ENCODE assay signal across 16 cellular contexts in genomic region chr6:167858842-167859520, GRCh38. TPM values are rescaled to one million over a fixed set of nuclear protein-coding genes. Genes with fewer than 3 reads are reported as not detected.
A peak's percentile ranks its signal among the peaks of the same experiment; 100 is the strongest.
DNase-seq lines count a peak whose midpoint lies in the region; ATAC-seq and TF ChIP-seq lines count a peak whose summit lies in the region.
"Had no signal": no experiment of that assay in that cellular context is flagged by ENCODE, and none has a peak within 500 bp of the region (broad histone marks: within the 10 kb centered on the region; RNA-seq: fewer than 3 reads in every experiment).

No MANE protein-coding gene starts in this region.

- TF ChIP-seq EP300 in sigmoid colon (IDR thresholded peaks at IDR 0.05) = no peak

- DNase-seq in body of pancreas (no peak), sigmoid colon (no peak), NCI-H2107 treated with DMSO at 0.1 percent for 48 hours (lab: John Stamatoyannopoulos, UW; ENCODE audit: unreplicated experiment) (no peak), NCI-H2227 treated with DMSO at 0.1 percent for 48 hours (lab: John Stamatoyannopoulos, UW) (no peak)
- no peak for DNase-seq in activated CD4-positive, alpha-beta memory T cell treated with anti-CD3 and anti-CD28 coated beads, Interleukin-2, amount 10 ng/mL, durations not matched to agents 7 days and 5 days
- DNase-seq: activated CD8-positive, alpha-beta memory T cell treated with anti-CD3 and anti-CD28 coated beads for 24 hours; DMS153; NCI-H1092; NCI-H2171; occipital lobe had no signal

- peaks cover 27% of the 10 kb centered on the region for H3K4me1 Mint-ChIP-seq in activated CD4-positive, alpha-beta memory T cell treated with anti-CD3 and anti-CD28 coated beads, Interleukin-2, amount 10 ng/mL, durations not matched to agents 7 days and 5 days

- H3K9me3 Mint-ChIP-seq in activated CD4-positive, alpha-beta memory T cell treated with anti-CD3 and anti-CD28 coated beads, Interleukin-2, amount 10 ng/mL, durations not matched to agents 7 days and 5 days = no peaks in the 10 kb centered on the region
- H3K9me3 Mint-ChIP-seq: stimulated activated naive CD8-positive, alpha-beta T cell treated with anti-CD3 and anti-CD28 coated beads, Interleukin-15, Interleukin-2, amounts not matched to agents 100 ng/mL and 50 ng/mL, for 24 hours had no signal

- H3K9me3 ChIP-seq in HUES6 (ENCODE audit: control insufficient read depth, insufficient read depth, low read depth, low read length) = no peaks in the 10 kb centered on the region
- no peaks in the 10 kb centered on the region for H3K9me3 ChIP-seq in body of pancreas
- no peaks in the 10 kb centered on the region for H3K9me3 ChIP-seq in liver (ENCODE audit: control insufficient read depth in 4 of 4, low read length in 3 of 4)
- no peaks in the 10 kb centered on the region for H3K9me3 ChIP-seq in sigmoid colon
- H3K9me3 ChIP-seq: ascending aorta had no signal

- WGBS in body of pancreas, 2 donors = 46 to 47% methylated on average over 7 of the region's 7 CpGs
- 47% methylated on average over 7 of the region's 7 CpGs for WGBS in liver
- 35 to 62% methylated on average over 7 of the region's 7 CpGs for WGBS in sigmoid colon, 2 donors

- H3K9ac ChIP-seq in HUES6 (ENCODE audit: low read length) = no peak overlapping the region
- H3K9ac ChIP-seq in liver (ENCODE audit: low read depth in 1 of 2, low read length in 2 of 2) = no peak overlapping the region
- H3K9ac ChIP-seq: BLaER1 had no signal

- ATAC-seq in body of pancreas (no peak), HG03439 (IDR thresholded peaks at IDR 0.05; ENCODE audit: unreplicated experiment) (no peak)

- H3K27me3 ChIP-seq in HUES6 (ENCODE audit: control insufficient read depth, insufficient read depth, low read length) (no peaks in the 10 kb centered on the region), body of pancreas (no peaks in the 10 kb centered on the region), liver (ENCODE audit: control insufficient read depth in 4 of 4, insufficient read depth in 4 of 4, low read length in 3 of 4) (no peaks in the 10 kb centered on the region), sigmoid colon (no peaks in the 10 kb centered on the region)
- H3K27me3 ChIP-seq: ascending aorta, BLaER1 had no signal

- intact Hi-C loops in body of pancreas (cut with DNase I) = no loop called here
- intact Hi-C loops in sigmoid colon (cut with DNase I) = no loop called here

- POLR2A ChIA-PET in activated CD4-positive, alpha-beta memory T cell treated with anti-CD3 and anti-CD28 coated beads, Interleukin-2, amount 10 ng/mL, durations not matched to agents 7 days and 5 days (lab: Charles Lee) = no interaction called here

- TF ChIP-seq CTCF in body of pancreas (IDR thresholded peaks at IDR 0.05) (no peak), liver (IDR thresholded peaks at IDR 0.05; ENCODE audit: low read depth, low read length, missing input control) (no peak), sigmoid colon (IDR thresholded peaks at IDR 0.05) (no peak)

- H3K27ac ChIP-seq in HUES6 (ENCODE audit: low read depth, low read length) (peak overlapping the region; percentile 70; the same call in 1 of the 2 replicates), body of pancreas (peak overlapping the region; percentile 15 to 52 (median 20)), liver (ENCODE audit: low read depth in 1 of 2, low read length in 2 of 2) (peak overlapping the region; percentile 48 to 59), sigmoid colon (peak overlapping the region in 3 of 4 donors; percentile 65 to 84 (median 75))
- H3K27ac ChIP-seq: ascending aorta, BLaER1 had no signal

- no peak overlapping the region for H3K4me3 Mint-ChIP-seq in activated CD4-positive, alpha-beta memory T cell treated with anti-CD3 and anti-CD28 coated beads, Interleukin-2, amount 10 ng/mL, durations not matched to agents 7 days and 5 days
- H3K4me3 Mint-ChIP-seq: stimulated activated naive CD8-positive, alpha-beta T cell treated with anti-CD3 and anti-CD28 coated beads, Interleukin-15, Interleukin-2, amounts not matched to agents 100 ng/mL and 50 ng/mL, for 24 hours had no signal

- no peaks in the 10 kb centered on the region for H3K36me3 Mint-ChIP-seq in activated CD4-positive, alpha-beta memory T cell treated with anti-CD3 and anti-CD28 coated beads, Interleukin-2, amount 10 ng/mL, durations not matched to agents 7 days and 5 days (ENCODE audit: low read depth)

- no peaks in the 10 kb centered on the region for H3K36me3 ChIP-seq in HUES6 (ENCODE audit: control insufficient read depth, insufficient read depth, low read length)
- no peaks in the 10 kb centered on the region for H3K36me3 ChIP-seq in body of pancreas (replicated peaks in 1 of 2; ENCODE audit: insufficient read depth in 1 of 2, low read depth in 2 of 2)
- no peaks in the 10 kb centered on the region for H3K36me3 ChIP-seq in liver (ENCODE audit: control insufficient read depth in 4 of 4, insufficient read depth in 3 of 4, low read depth in 1 of 4, low read length in 3 of 4)
- H3K36me3 ChIP-seq in sigmoid colon = no peaks in the 10 kb centered on the region
- H3K36me3 ChIP-seq: ascending aorta, BLaER1 had no signal

- H3K4me3 ChIP-seq in HUES6 (ENCODE audit: low read depth, low read length) = no peak overlapping the region
- no peak overlapping the region for H3K4me3 ChIP-seq in body of pancreas
- H3K4me3 ChIP-seq in liver (ENCODE audit: low read depth in 1 of 3, low read length in 3 of 3) = no peak overlapping the region
- H3K4me3 ChIP-seq in sigmoid colon = no peak overlapping the region
- H3K4me3 ChIP-seq: ascending aorta, BLaER1 had no signal

- no peak overlapping the region for H3K27ac Mint-ChIP-seq in activated CD4-positive, alpha-beta memory T cell treated with anti-CD3 and anti-CD28 coated beads, Interleukin-2, amount 10 ng/mL, durations not matched to agents 7 days and 5 days
- H3K27ac Mint-ChIP-seq: stimulated activated naive CD8-positive, alpha-beta T cell treated with anti-CD3 and anti-CD28 coated beads, Interleukin-15, Interleukin-2, amounts not matched to agents 100 ng/mL and 50 ng/mL, for 24 hours had no signal

- peaks cover 9% of the 10 kb centered on the region for H3K27me3 Mint-ChIP-seq in activated CD4-positive, alpha-beta memory T cell treated with anti-CD3 and anti-CD28 coated beads, Interleukin-2, amount 10 ng/mL, durations not matched to agents 7 days and 5 days

- TF ChIP-seq RAD21 in liver (IDR thresholded peaks at IDR 0.05) = no peak

- peaks cover 62% of the 10 kb centered on the region for H3K4me1 ChIP-seq in HUES6 (ENCODE audit: control insufficient read depth, insufficient read depth, low read length)
- H3K4me1 ChIP-seq in body of pancreas = peaks cover 58% of the 10 kb centered on the region
- H3K4me1 ChIP-seq in liver (ENCODE audit: control insufficient read depth in 4 of 4, insufficient read depth in 4 of 4, low read length in 3 of 4) = peaks cover 5 to 40% (median 25%) of the 10 kb centered on the region in 4 donors
- peaks cover 0 to 77% (median 66%) of the 10 kb centered on the region in 4 donors for H3K4me1 ChIP-seq in sigmoid colon

- CTCF ChIA-PET in activated CD4-positive, alpha-beta memory T cell treated with anti-CD3 and anti-CD28 coated beads, Interleukin-2, amount 10 ng/mL, durations not matched to agents 7 days and 5 days (lab: Charles Lee) = interaction anchor here (0.7 kb wide), 1 partner anchor 28 kb away, joined by 4 read pairs; no protein-coding TSS in a partner anchor

- TF ChIP-seq POLR2A in body of pancreas (IDR thresholded peaks at IDR 0.05) (no peak), sigmoid colon (IDR thresholded peaks at IDR 0.05) (no peak)

TF ChIP-seq in liver, 16 proteins besides CTCF, POLR2A, EP300 and RAD21:
- TF ChIP-seq SP1 (IDR thresholded peaks at IDR 0.05) = peak; percentile 13
- peak in 1 of 2 donors; percentile 6 for TF ChIP-seq RXRA (IDR thresholded peaks at IDR 0.05)
- no peak for TF ChIP-seq ZBTB33 (IDR thresholded peaks at IDR 0.05)
- no peak for TF ChIP-seq NR2F2 (IDR thresholded peaks at IDR 0.05)
TF ChIP-seq in liver: peak in this region for 2.

RNA-seq across cellular contexts. Expression of gene AFDN, which starts 32.3 kb away (rescaled TPM):
- 100 to 1,000 TPM; 160 to 195 TPM for total RNA-seq in body of pancreas
- 100 to 1,000 TPM in 1 of 2 donors, 10 to 100 TPM in 1; 33.3 to 145 TPM for total RNA-seq in liver
- 10 to 100 TPM; 21.3 to 25.4 TPM for polyA plus RNA-seq in liver
- total RNA-seq in sigmoid colon = 100 to 1,000 TPM in 2 of 4 donors, 10 to 100 TPM in 2; 83.6 to 104 (median 95.1) TPM
- 10 to 100 TPM; 43.2 to 64.5 (median 44.4) TPM for polyA plus RNA-seq in sigmoid colon
- total RNA-seq in activated CD4-positive, alpha-beta memory T cell treated with anti-CD3 and anti-CD28 coated beads, Interleukin-2, amount 10 ng/mL, durations not matched to agents 7 days and 5 days = 10 to 100 TPM; 45.9 to 46.3 TPM

Comparison
In these comparisons a context has a peak if more than half of its experiments do, and no peak if none do; other contexts are left out.
1. H3K27ac ChIP-seq: peak in every context shown above with its lines; median percentile 75 in sigmoid colon; 70 in HUES6; 54 in liver; 20 in body of pancreas.